Comparison of ENCODE assay signal across 8 cellular contexts in the genomic region with DNA sequence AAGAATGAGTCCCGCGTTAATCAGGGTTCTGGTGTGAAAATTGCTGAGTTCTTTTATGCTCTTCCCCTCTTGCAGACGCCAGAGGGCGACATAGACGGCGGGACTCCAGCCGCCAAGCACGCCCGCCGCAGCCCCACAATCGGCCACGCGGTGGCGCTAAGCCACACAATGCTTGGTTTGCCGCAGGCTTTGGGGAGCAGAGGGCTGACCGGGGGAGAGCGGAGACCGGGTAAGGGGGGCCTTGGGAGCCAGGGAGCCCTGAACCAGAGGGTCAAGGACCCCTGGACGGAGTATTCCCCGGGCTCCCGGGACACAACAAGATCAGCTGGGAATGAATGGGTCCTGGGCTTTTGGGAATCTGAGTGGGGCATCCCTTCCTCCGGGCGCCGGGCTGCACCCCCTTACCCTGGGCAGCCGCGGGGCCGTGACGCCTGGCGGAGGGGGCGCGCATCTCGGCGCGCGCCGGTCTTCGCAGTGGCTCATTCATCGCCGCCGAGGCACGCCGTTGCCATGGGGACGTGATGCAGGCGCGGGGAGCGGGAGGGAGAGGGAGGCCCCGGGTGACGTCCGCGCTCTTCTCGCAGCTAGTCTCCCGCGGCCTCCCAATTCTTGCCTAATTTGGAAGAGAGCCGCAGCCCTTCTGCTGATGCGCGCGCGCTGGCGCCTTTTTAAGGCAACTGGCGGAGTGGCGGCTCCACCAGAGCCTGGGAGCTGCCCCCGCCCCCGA. TPM values are rescaled to one million over a fixed set of nuclear protein-coding genes. Genes with fewer than 3 reads are reported as not detected.
DNase-seq lines count a peak whose midpoint lies in the region; ATAC-seq and TF ChIP-seq lines count a peak whose summit lies in the region.

No MANE protein-coding gene starts in this region.

- CTCF ChIA-PET in activated CD4-positive, alpha-beta T cell treated with anti-CD3 and anti-CD28 coated beads, Interleukin-2, amount 10 ng/mL, durations not matched to agents 7 days and 5 days (lab: Charles Lee), result interaction anchor here (0.7 to 4.2 kb wide), 25 partner anchors 8 to 506 kb away, joined by 3 to 28 read pairs (median 3); partner anchors contain the start of genes MRPL11, NPAS4, PELI3 and RBM4B

- ATAC-seq in HG03460 (IDR thresholded peaks at IDR 0.05; ENCODE audit: unreplicated experiment), result peak; percentile 52
- ATAC-seq in left lung, result peak; percentile 99
- no peak for ATAC-seq in GM18861 (IDR thresholded peaks at IDR 0.05; ENCODE audit: unreplicated experiment)

- H3K36me3 ChIP-seq in left lung, result no peaks in the 10 kb centered on the region

- H3K9me3 Mint-ChIP-seq in activated CD4-positive, alpha-beta T cell treated with anti-CD3 and anti-CD28 coated beads, Interleukin-2, amount 10 ng/mL, durations not matched to agents 7 days and 5 days, result no peaks in the 10 kb centered on the region
- H3K9me3 Mint-ChIP-seq in dendritic cell treated with granulocyte-macrophage colony-stimulating factor and Interleukin-4, amounts not matched to agents 40 ng/mL and 50 ng/mL, for 4 days, result no peaks in the 10 kb centered on the region

- H3K4me3 ChIP-seq in left lung, result peak overlapping the region; percentile 13 to 27

- H3K4me3 Mint-ChIP-seq in activated CD4-positive, alpha-beta T cell treated with anti-CD3 and anti-CD28 coated beads, Interleukin-2, amount 10 ng/mL, durations not matched to agents 7 days and 5 days, result peak overlapping the region; percentile 63
- H3K4me3 Mint-ChIP-seq in dendritic cell treated with granulocyte-macrophage colony-stimulating factor and Interleukin-4, amounts not matched to agents 40 ng/mL and 50 ng/mL, for 4 days, result peak overlapping the region; percentile 58

- intact Hi-C loops in dendritic cell treated with granulocyte-macrophage colony-stimulating factor and Interleukin-4, amounts not matched to agents 40 ng/mL and 50 ng/mL, for 4 days (cut with micrococcal nuclease), result loop anchor here (1.0 to 2.0 kb wide), 3 partner anchors 22 to 270 kb away; no protein-coding TSS in a partner anchor
- intact Hi-C loops in left lung (cut with DNase I), result no loop called here

- no peaks in the 10 kb centered on the region for H3K9me3 ChIP-seq in left lung

- peaks cover 17% of the 10 kb centered on the region for H3K27me3 Mint-ChIP-seq in activated CD4-positive, alpha-beta T cell treated with anti-CD3 and anti-CD28 coated beads, Interleukin-2, amount 10 ng/mL, durations not matched to agents 7 days and 5 days
- peaks cover 53% of the 10 kb centered on the region for H3K27me3 Mint-ChIP-seq in dendritic cell treated with granulocyte-macrophage colony-stimulating factor and Interleukin-4, amounts not matched to agents 40 ng/mL and 50 ng/mL, for 4 days

- peak; percentile 100 for TF ChIP-seq CTCF in left lung (IDR thresholded peaks at IDR 0.05)

- POLR2A ChIA-PET in activated CD4-positive, alpha-beta T cell treated with anti-CD3 and anti-CD28 coated beads, Interleukin-2, amount 10 ng/mL, durations not matched to agents 7 days and 5 days (lab: Charles Lee), result interaction anchor here (0.7 kb wide), 1 partner anchor 8 kb away, joined by 3 read pairs; no protein-coding TSS in a partner anchor

- H3K4me1 ChIP-seq in left lung, result peaks cover 6 to 10% of the 10 kb centered on the region in 2 donors

- in situ Hi-C loops in G401 (cut with HindIII; ENCODE audit: low sequenced_read_pairs), result no loop called here

- H3K27ac ChIP-seq in left lung, result no peak overlapping the region

- H3K27ac Mint-ChIP-seq in activated CD4-positive, alpha-beta T cell treated with anti-CD3 and anti-CD28 coated beads, Interleukin-2, amount 10 ng/mL, durations not matched to agents 7 days and 5 days, result no peak overlapping the region
- H3K27ac Mint-ChIP-seq in dendritic cell treated with granulocyte-macrophage colony-stimulating factor and Interleukin-4, amounts not matched to agents 40 ng/mL and 50 ng/mL, for 4 days, result no peak overlapping the region

- H3K4me1 Mint-ChIP-seq in activated CD4-positive, alpha-beta T cell treated with anti-CD3 and anti-CD28 coated beads, Interleukin-2, amount 10 ng/mL, durations not matched to agents 7 days and 5 days, result peaks cover 3% of the 10 kb centered on the region
- no peaks in the 10 kb centered on the region for H3K4me1 Mint-ChIP-seq in dendritic cell treated with granulocyte-macrophage colony-stimulating factor and Interleukin-4, amounts not matched to agents 40 ng/mL and 50 ng/mL, for 4 days (ENCODE audit: low read depth)

- DNase-seq in G401 (ENCODE audit: low spot score) (peak; percentile 89), NCI-H69 (lab: John Stamatoyannopoulos, UW) (peak; percentile 99), left lung (peak; percentile 84 to 98)
- peak; percentile 93 for DNase-seq in activated CD4-positive, alpha-beta T cell treated with anti-CD3 and anti-CD28 coated beads, Interleukin-2, amount 10 ng/mL, durations not matched to agents 7 days and 5 days
- peak; percentile 84 for DNase-seq in stimulated activated CD4-positive, alpha-beta T cell treated with anti-CD3 and anti-CD28 coated beads, Interleukin-2, amount 100 ng/mL, for 4 hours (ENCODE audit: low read depth)

- peaks cover 6 to 62% of the 10 kb centered on the region in 2 donors for H3K27me3 ChIP-seq in left lung

- no peaks in the 10 kb centered on the region for H3K36me3 Mint-ChIP-seq in activated CD4-positive, alpha-beta T cell treated with anti-CD3 and anti-CD28 coated beads, Interleukin-2, amount 10 ng/mL, durations not matched to agents 7 days and 5 days (ENCODE audit: low read depth)
- H3K36me3 Mint-ChIP-seq in dendritic cell treated with granulocyte-macrophage colony-stimulating factor and Interleukin-4, amounts not matched to agents 40 ng/mL and 50 ng/mL, for 4 days (ENCODE audit: low read depth), result no peaks in the 10 kb centered on the region

RNA-seq across cellular contexts. Expression of gene NPAS4, which starts 12.2 kb away (rescaled TPM):
- not detected in 2 replicates for total RNA-seq in G401 (2014; rRNA removed; shearing (Covaris generic))
- total RNA-seq in activated CD4-positive, alpha-beta T cell treated with anti-CD3 and anti-CD28 coated beads, Interleukin-2, amount 10 ng/mL, durations not matched to agents 7 days and 5 days, result under 1 TPM; 0.27 to 0.52 TPM
- under 1 TPM in 1 of 2 donors, not detected in 1; 0.64 TPM for total RNA-seq in left lung

RNA-seq across cellular contexts. Expression of gene MRPL11, which starts 30.0 kb away (rescaled TPM):
- total RNA-seq in G401 (2014; rRNA removed; shearing (Covaris generic)), result 129 and 148 TPM in 2 replicates
- 10 to 100 TPM; 72.4 to 76.4 TPM for total RNA-seq in activated CD4-positive, alpha-beta T cell treated with anti-CD3 and anti-CD28 coated beads, Interleukin-2, amount 10 ng/mL, durations not matched to agents 7 days and 5 days
- 10 to 100 TPM; 29.6 to 39.5 TPM for total RNA-seq in left lung

RNA-seq across cellular contexts. Expression of gene SLC29A2, which starts 37.1 kb away (rescaled TPM):
- total RNA-seq in G401 (2014; rRNA removed; shearing (Covaris generic)), result 1.9 and 3.0 TPM in 2 replicates
- total RNA-seq in activated CD4-positive, alpha-beta T cell treated with anti-CD3 and anti-CD28 coated beads, Interleukin-2, amount 10 ng/mL, durations not matched to agents 7 days and 5 days, result 1 to 10 TPM; 8.3 to 8.9 TPM
- 10 to 100 TPM; 16.2 to 22.8 TPM for total RNA-seq in left lung

RNA-seq across cellular contexts. Expression of gene PELI3, which starts 58.1 kb away (rescaled TPM):
- 10.2 and 13.7 TPM in 2 replicates for total RNA-seq in G401 (2014; rRNA removed; shearing (Covaris generic))
- total RNA-seq in activated CD4-positive, alpha-beta T cell treated with anti-CD3 and anti-CD28 coated beads, Interleukin-2, amount 10 ng/mL, durations not matched to agents 7 days and 5 days, result 1 to 10 TPM; 6.7 to 7.2 TPM
- total RNA-seq in left lung, result 10 to 100 TPM in 1 of 2 donors, 1 to 10 TPM in 1; 7.5 to 12.9 TPM
